In genomic region chr7:44187636-44188416, GRCh38 we compare ENCODE assay signal across 20 cellular contexts. TPM values are rescaled to one million over a fixed set of nuclear protein-coding genes. Genes with fewer than 3 reads are reported as not detected.
"Had no signal": no experiment of that assay in that cellular context is flagged by ENCODE, and none has a peak within 500 bp of the region (broad histone marks: within the 10 kb centered on the region; RNA-seq: fewer than 3 reads in every experiment).

No MANE protein-coding gene starts in this region.

- H3K9me3 Mint-ChIP-seq: activated B cell treated with CpG ODN at 0.5 μM for 24 hours; activated T-helper 17 cell treated with anti-CD3 and anti-CD28 coated beads, Interleukin-2, amount 50 U/mL, for 72 hours; stimulated activated effector memory CD8-positive, alpha-beta T cell treated with anti-CD3 and anti-CD28 coated beads, Interleukin-12 subunit alpha, Interleukin-12 subunit beta, amount 100 ng/mL, for 72 hours had no signal

- ATAC-seq: activated T-helper 17 cell treated with anti-CD3 and anti-CD28 coated beads, Interleukin-2, amount 50 U/mL, for 72 hours; stimulated activated effector memory CD8-positive, alpha-beta T cell treated with anti-CD3 and anti-CD28 coated beads, Interleukin-12 subunit alpha, Interleukin-12 subunit beta, amount 100 ng/mL, for 72 hours had no signal

- H3K36me3 Mint-ChIP-seq: mesothelial cell of epicardium; naive B cell; stimulated activated effector memory CD8-positive, alpha-beta T cell treated with anti-CD3 and anti-CD28 coated beads, Interleukin-12 subunit alpha, Interleukin-12 subunit beta, amount 100 ng/mL, for 72 hours had no signal

- DNase-seq: activated B cell treated with CpG ODN at 0.5 μM for 24 hours; activated CD4-positive, alpha-beta T cell treated with anti-CD3 and anti-CD28 coated beads, Interleukin-2, amount 50 U/mL, for 1 hour; activated naive CD4-positive, alpha-beta T cell treated with anti-CD3 and anti-CD28 coated beads for 36 hours; activated T-cell treated with anti-CD3 and anti-CD28 coated beads for 4 hours; cortex of kidney; effector memory CD4-positive, alpha-beta T cell; erythroblast; kidney; naive B cell; occipital lobe had no signal

- H3K4me3 Mint-ChIP-seq: activated B cell treated with CpG ODN at 0.5 μM for 24 hours; activated naive CD4-positive, alpha-beta T cell treated with anti-CD3 and anti-CD28 coated beads for 36 hours; activated T-helper 17 cell treated with anti-CD3 and anti-CD28 coated beads, Interleukin-2, amount 50 U/mL, for 72 hours; mesothelial cell of epicardium; naive B cell; stimulated activated effector memory CD8-positive, alpha-beta T cell treated with anti-CD3 and anti-CD28 coated beads, Interleukin-12 subunit alpha, Interleukin-12 subunit beta, amount 100 ng/mL, for 72 hours; T-helper 1 cell treated with Interleukin-12 subunit alpha and Interleukin-12 subunit beta and Interleukin-4 antibody, amounts not matched to agents 30 μg/mL and 1 μg/mL, for 36 hours had no signal

- H3K4me1 Mint-ChIP-seq: activated B cell treated with CpG ODN at 0.5 μM for 24 hours; activated T-helper 17 cell treated with anti-CD3 and anti-CD28 coated beads, Interleukin-2, amount 50 U/mL, for 72 hours; mesothelial cell of epicardium; stimulated activated effector memory CD8-positive, alpha-beta T cell treated with anti-CD3 and anti-CD28 coated beads, Interleukin-12 subunit alpha, Interleukin-12 subunit beta, amount 100 ng/mL, for 72 hours had no signal

- H3K4me1 ChIP-seq: tibial nerve had no signal

- H3K27me3 ChIP-seq: hepatocyte had no signal

- H3K36me3 ChIP-seq: tibial nerve had no signal

- H3K4me3 ChIP-seq: hepatocyte, tibial nerve had no signal

- H3K27ac ChIP-seq: hepatocyte, tibial nerve had no signal

- FAIRE-seq: astrocyte, kidney had no signal

- H3K27ac Mint-ChIP-seq: activated B cell treated with CpG ODN at 0.5 μM for 24 hours; activated naive CD4-positive, alpha-beta T cell treated with anti-CD3 and anti-CD28 coated beads for 36 hours; activated T-helper 17 cell treated with anti-CD3 and anti-CD28 coated beads, Interleukin-2, amount 50 U/mL, for 72 hours; mesothelial cell of epicardium; naive B cell; stimulated activated effector memory CD8-positive, alpha-beta T cell treated with anti-CD3 and anti-CD28 coated beads, Interleukin-12 subunit alpha, Interleukin-12 subunit beta, amount 100 ng/mL, for 72 hours; T-helper 1 cell treated with Interleukin-12 subunit alpha and Interleukin-12 subunit beta and Interleukin-4 antibody, amounts not matched to agents 30 μg/mL and 1 μg/mL, for 36 hours had no signal

RNA-seq across cellular contexts. Expression of gene GCK, which starts 1.4 kb away (rescaled TPM):
- total RNA-seq: astrocyte had no signal

RNA-seq across cellular contexts. Expression of gene MYL7, which starts 46.7 kb away (rescaled TPM):
- total RNA-seq: activated B cell treated with CpG ODN at 0.5 μM for 24 hours; activated CD8-positive, alpha-beta memory T cell treated with anti-CD3 and anti-CD28 coated beads for 36 hours; activated naive CD4-positive, alpha-beta T cell treated with anti-CD3 and anti-CD28 coated beads for 36 hours; activated T-helper 17 cell treated with anti-CD3 and anti-CD28 coated beads, Interleukin-2, amount 50 U/mL, for 72 hours; kidney; liver; occipital lobe; renal cortical epithelial cell; tibial nerve had no signal
